18 cellular contexts compared by ENCODE assay signal in genomic region chrX:111259559-111259958, GRCh38. TPM values are rescaled to one million over a fixed set of nuclear protein-coding genes. Genes with fewer than 3 reads are reported as not detected.
DNase-seq lines count a peak whose midpoint lies in the region; ATAC-seq, FAIRE-seq and TF ChIP-seq lines count a peak whose summit lies in the region.
"Had no signal": no experiment of that assay in that cellular context is flagged by ENCODE, and none has a peak within 500 bp of the region (broad histone marks: within the 10 kb centered on the region; RNA-seq: fewer than 3 reads in every experiment).

No MANE protein-coding gene starts in this region.

- no peak for ATAC-seq in left lobe of liver
- ATAC-seq in Right ventricle myocardium inferior, result no peak

- H3K36me3 Mint-ChIP-seq in mesothelial cell of epicardium, result peaks cover 14% of the 10 kb centered on the region

- no peak overlapping the region for H3K4me3 Mint-ChIP-seq in mesothelial cell of epicardium
- H3K4me3 Mint-ChIP-seq: CD4-positive, alpha-beta T cell had no signal

- TF ChIP-seq POLR2A in Peyer's patch (IDR thresholded peaks at IDR 0.05), result no peak

- intact Hi-C loops in Right ventricle myocardium inferior (cut with DNase I), result no loop called here

- no peak overlapping the region for H3K18ac ChIP-seq in trophoblast cell (ENCODE audit: low read length)

- DNase-seq in BE2C, result peak; percentile 11
- DNase-seq in bronchial epithelial cell (ENCODE audit: low read depth), result no peak
- no peak for DNase-seq in mesothelial cell of epicardium (ENCODE audit: low spot score in 2 of 2, unreplicated experiment in 2 of 2)
- DNase-seq in trophoblast cell, result peak in 1 of 2 donors; percentile 30
- DNase-seq in Peyer's patch, result no peak
- no peak for DNase-seq in left lobe of liver (ENCODE audit: low spot score)
- DNase-seq in Right ventricle myocardium inferior (ENCODE audit: missing footprints), result no peak
- DNase-seq: 8988T; C1 segment of cervical spinal cord; Calu3; CD4-positive, alpha-beta T cell; DMS79; IMR-90 had no signal

- H3K27ac ChIP-seq in trophoblast cell (ENCODE audit: low read depth, low read length) (peak overlapping the region; percentile 84), Peyer's patch (no peak overlapping the region)

- H3K4me3 ChIP-seq in BE2C (ENCODE audit: low read depth, low read length), result no peak overlapping the region
- no peak overlapping the region for H3K4me3 ChIP-seq in bronchial epithelial cell (ENCODE audit: low read depth, low read length)
- H3K4me3 ChIP-seq in trophoblast cell (ENCODE audit: low read depth, low read length), result no peak overlapping the region
- H3K4me3 ChIP-seq in Peyer's patch, result no peak overlapping the region
- H3K4me3 ChIP-seq: HAP-1 had no signal

- H2BK5ac ChIP-seq in trophoblast cell (ENCODE audit: low read depth, low read length, poor library complexity), result no peak overlapping the region

- H2BK12ac ChIP-seq in trophoblast cell (ENCODE audit: low read length), result no peak overlapping the region

- H3K4ac ChIP-seq in trophoblast cell (ENCODE audit: low read depth, low read length), result no peak overlapping the region

- no peak overlapping the region for H3K4me2 ChIP-seq in trophoblast cell (ENCODE audit: low read length)

- H3K14ac ChIP-seq in trophoblast cell (ENCODE audit: low read length), result no peak overlapping the region

- no peaks in the 10 kb centered on the region for H3K79me2 ChIP-seq in trophoblast cell (ENCODE audit: control insufficient read depth, insufficient read depth, low read length, poor library complexity)

- H2AK5ac ChIP-seq in trophoblast cell (ENCODE audit: low read length), result no peak overlapping the region

- H3K9ac ChIP-seq in trophoblast cell (ENCODE audit: low read length), result no peak overlapping the region

- no peak overlapping the region for H4K91ac ChIP-seq in trophoblast cell (ENCODE audit: low read depth, low read length)

- H2AFZ ChIP-seq in trophoblast cell (ENCODE audit: insufficient read depth, low read length, poor library complexity), result no peak overlapping the region

- peaks cover 41% of the 10 kb centered on the region for H3K4me1 Mint-ChIP-seq in mesothelial cell of epicardium

- H3K27me3 ChIP-seq in BE2C, result no peaks in the 10 kb centered on the region
- H3K27me3 ChIP-seq in bronchial epithelial cell (ENCODE audit: control insufficient read depth, insufficient read depth, low read length), result no peaks in the 10 kb centered on the region
- H3K27me3 ChIP-seq in trophoblast cell (ENCODE audit: insufficient read depth, low read length), result no peaks in the 10 kb centered on the region
- no peaks in the 10 kb centered on the region for H3K27me3 ChIP-seq in Peyer's patch

- H3K36me3 ChIP-seq in BE2C (no peaks in the 10 kb centered on the region), bronchial epithelial cell (ENCODE audit: control insufficient read depth, insufficient read depth, low read length) (no peaks in the 10 kb centered on the region), trophoblast cell (ENCODE audit: control insufficient read depth in 1 of 2, insufficient read depth in 2 of 2, low read length in 2 of 2) (peaks cover 0 to 2% of the 10 kb centered on the region in 2 experiments), Peyer's patch (no peaks in the 10 kb centered on the region)
- H3K36me3 ChIP-seq: HAP-1 had no signal

- H3K27me3 Mint-ChIP-seq in mesothelial cell of epicardium (ENCODE audit: low read depth), result no peaks in the 10 kb centered on the region
- H3K27me3 Mint-ChIP-seq: CD4-positive, alpha-beta T cell had no signal

- WGBS in trophoblast cell (ENCODE audit: extremely low coverage, insufficient coverage, insufficient read length), result no CpG with 5 or more reads among the region's 3 CpGs

- TF ChIP-seq CTCF in BE2C (IDR thresholded peaks at IDR 0.05; ENCODE audit: low read depth, low read length) (no peak), bronchial epithelial cell (IDR thresholded peaks at IDR 0.05; ENCODE audit: insufficient read depth, low read length, severe bottlenecking) (no peak), mesothelial cell of epicardium (IDR thresholded peaks at IDR 0.05; ENCODE audit: unreplicated experiment) (no peak), Peyer's patch (IDR thresholded peaks at IDR 0.05) (no peak)

- H3K27ac Mint-ChIP-seq in mesothelial cell of epicardium, result peak overlapping the region; percentile 17
- H3K27ac Mint-ChIP-seq: CD4-positive, alpha-beta T cell had no signal

- H2BK120ac ChIP-seq in trophoblast cell (ENCODE audit: insufficient read depth, low read length, poor library complexity), result no peak overlapping the region

- H3K4me1 ChIP-seq in BE2C, result no peaks in the 10 kb centered on the region
- peaks cover 3 to 9% of the 10 kb centered on the region in 2 experiments for H3K4me1 ChIP-seq in trophoblast cell (ENCODE audit: control insufficient read depth in 1 of 2, insufficient read depth in 2 of 2, low read length in 2 of 2)
- no peaks in the 10 kb centered on the region for H3K4me1 ChIP-seq in Peyer's patch
- H3K4me1 ChIP-seq: HAP-1 had no signal

- no peak overlapping the region for H4K8ac ChIP-seq in trophoblast cell (ENCODE audit: low read depth, low read length)

- H4K12ac ChIP-seq in trophoblast cell (ENCODE audit: low read depth, low read length), result no peak overlapping the region

- H3K9me3 ChIP-seq in BE2C (no peaks in the 10 kb centered on the region), trophoblast cell (ENCODE audit: insufficient read depth, low read depth, low read length) (no peaks in the 10 kb centered on the region), Peyer's patch (no peaks in the 10 kb centered on the region)
- H3K9me3 ChIP-seq: HAP-1 had no signal

- H3K79me1 ChIP-seq in trophoblast cell (ENCODE audit: low read length), result peaks cover 7% of the 10 kb centered on the region

- FAIRE-seq in bronchial epithelial cell (lab: Jason Lieb, UNC), result peak; percentile 76
- FAIRE-seq: GM12891, H1 had no signal

- H3K23ac ChIP-seq in trophoblast cell (ENCODE audit: low read length), result no peak overlapping the region

- H3K9me3 Mint-ChIP-seq in mesothelial cell of epicardium, result peaks cover under 1% of the 10 kb centered on the region
- H3K9me3 Mint-ChIP-seq: CD4-positive, alpha-beta T cell had no signal

RNA-seq across cellular contexts. Expression of gene CAPN6, which starts 10.7 kb away (rescaled TPM):
- polyA plus RNA-seq in BE2C (2012; ENCODE audit: insufficient read depth, insufficient read length, low read depth), result 4.2 TPM
- total RNA-seq in bronchial epithelial cell, result not detected in 2 replicates
- total RNA-seq in mesothelial cell of epicardium, result 84.3 to 90.8 TPM (median 88.2 TPM) in 3 replicates
- 229 and 236 TPM in 2 replicates for polyA plus RNA-seq in trophoblast cell (2013)
- under 1 TPM in 1 of 4 donors, not detected in 3; 0.35 TPM for total RNA-seq in Peyer's patch
- 0.28 TPM for total RNA-seq in left lobe of liver
- total RNA-seq in Right ventricle myocardium inferior, result 0.05 TPM
- total RNA-seq: CD4-positive, alpha-beta T cell; G401; HT-29; IMR-90 had no signal
- polyA plus RNA-seq: IMR-90 had no signal

Comparison
In these comparisons a context has a peak if more than half of its experiments do, and no peak if none do; other contexts are left out.
1. RNA of gene CAPN6, which starts 10.7 kb away (total RNA-seq): 84.3 to 90.8 TPM in mesothelial cell of epicardium; 0.28 TPM in left lobe of liver (single experiment), 0.35 TPM in Peyer's patch, 0.05 TPM in Right ventricle myocardium inferior (single experiment) and not detected in bronchial epithelial cell; every median in the first group is over 10 times any median in the second.